ENCODE assay signal across 30 cellular contexts in the genomic region with DNA sequence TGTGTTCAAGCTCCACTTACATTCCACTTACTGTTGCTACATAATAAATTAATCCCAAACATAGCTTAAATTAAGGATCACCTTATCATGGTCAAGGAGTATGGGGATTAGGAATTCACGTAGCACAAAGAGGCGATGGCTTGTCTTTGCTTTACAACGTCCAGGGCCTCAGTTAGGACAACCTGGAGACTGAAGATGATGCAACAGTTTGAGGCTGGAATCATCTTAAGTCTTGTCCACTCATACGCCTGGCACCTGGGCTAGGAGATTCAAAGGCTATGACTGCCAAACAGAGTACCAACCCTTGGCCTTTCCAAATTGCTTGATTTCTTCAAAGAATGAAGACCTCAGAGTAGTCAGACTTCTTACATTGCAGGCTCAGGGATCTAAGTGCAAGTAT.
"Had no signal": no experiment of that assay in that cellular context is flagged by ENCODE, and none has a peak within 500 bp of the region (broad histone marks: within the 10 kb centered on the region; RNA-seq: fewer than 3 reads in every experiment).

No MANE protein-coding gene starts in this region.

- H3K27ac ChIP-seq: left lung, lower lobe of right lung, neural progenitor cell, neutrophil, parathyroid adenoma, right atrium auricular region, skin epidermis, suprapubic skin, thoracic aorta, tibial artery, upper lobe of right lung had no signal

- H3K36me3 Mint-ChIP-seq: naive B cell; natural killer cell; neural progenitor cell; stimulated activated effector memory CD8-positive, alpha-beta T cell treated with anti-CD3 and anti-CD28 coated beads, Interleukin-12 subunit alpha, Interleukin-12 subunit beta, amount 100 ng/mL, for 72 hours had no signal

- H3K4me1 Mint-ChIP-seq: immature natural killer cell; naive B cell; nephron progenitor cell; stimulated activated effector memory CD8-positive, alpha-beta T cell treated with anti-CD3 and anti-CD28 coated beads, Interleukin-12 subunit alpha, Interleukin-12 subunit beta, amount 100 ng/mL, for 72 hours had no signal

- FAIRE-seq: islet of Langerhans, kidney, urothelium cell line had no signal

- H3K4me2 ChIP-seq: neural progenitor cell had no signal

- ATAC-seq: left colon; left lung; lower lobe of right lung; natural killer cell; sciatic nerve; stimulated activated effector memory CD8-positive, alpha-beta T cell treated with anti-CD3 and anti-CD28 coated beads, Interleukin-12 subunit alpha, Interleukin-12 subunit beta, amount 100 ng/mL, for 72 hours; upper lobe of right lung had no signal

- H3K27ac Mint-ChIP-seq: immature natural killer cell; mesothelial cell of epicardium; natural killer cell; nephron progenitor cell; neural progenitor cell; stimulated activated effector memory CD8-positive, alpha-beta T cell treated with anti-CD3 and anti-CD28 coated beads, Interleukin-12 subunit alpha, Interleukin-12 subunit beta, amount 100 ng/mL, for 72 hours; stimulated activated naive CD8-positive, alpha-beta T cell treated with anti-CD3 and anti-CD28 coated beads, Interleukin-15, Interleukin-2, amounts not matched to agents 100 ng/mL and 50 ng/mL, for 24 hours had no signal

- H3K4me3 ChIP-seq: left lung, lower lobe of right lung, neural progenitor cell, right atrium auricular region, skin epidermis, suprapubic skin, thoracic aorta, tibial artery, upper lobe of right lung had no signal

- H3K9me3 Mint-ChIP-seq: immature natural killer cell had no signal

- H2AFZ ChIP-seq: neural progenitor cell, parathyroid adenoma had no signal

- H3K36me3 ChIP-seq: left lung, lower lobe of right lung, neural progenitor cell, neutrophil, right atrium auricular region, suprapubic skin, thoracic aorta, tibial artery, upper lobe of right lung had no signal

- H3K27me3 ChIP-seq: left lung, neural progenitor cell, neutrophil, right atrium auricular region, suprapubic skin, tibial artery, upper lobe of right lung had no signal

- H3K4me1 ChIP-seq: left lung, parathyroid adenoma, upper lobe of right lung had no signal

- H3K9me3 ChIP-seq: lower lobe of right lung, neutrophil, right atrium auricular region, suprapubic skin, thoracic aorta, upper lobe of right lung had no signal

- DNase-seq: hypothalamus; immature natural killer cell; kidney; left colon; left lung; lower lobe of right lung; mammary epithelial cell; mesendoderm; naive B cell; natural killer cell; nephron progenitor cell; occipital lobe; stimulated activated CD4-positive, alpha-beta T cell treated with anti-CD3 and anti-CD28 coated beads, Interleukin-4, amount 100 ng/mL, for 24 hours; stimulated activated naive CD4-positive, alpha-beta T cell; tibial artery; trophoblast cell; upper lobe of right lung had no signal

- H3K9ac ChIP-seq: neural progenitor cell, parathyroid adenoma had no signal

- H3K27me3 Mint-ChIP-seq: naive B cell; stimulated activated naive CD8-positive, alpha-beta T cell treated with anti-CD3 and anti-CD28 coated beads, Interleukin-15, Interleukin-2, amounts not matched to agents 100 ng/mL and 50 ng/mL, for 24 hours had no signal

- H3K4me3 Mint-ChIP-seq: immature natural killer cell; mesothelial cell of epicardium; naive B cell; natural killer cell; nephron progenitor cell; neural progenitor cell; stimulated activated effector memory CD8-positive, alpha-beta T cell treated with anti-CD3 and anti-CD28 coated beads, Interleukin-12 subunit alpha, Interleukin-12 subunit beta, amount 100 ng/mL, for 72 hours; stimulated activated naive CD8-positive, alpha-beta T cell treated with anti-CD3 and anti-CD28 coated beads, Interleukin-15, Interleukin-2, amounts not matched to agents 100 ng/mL and 50 ng/mL, for 24 hours had no signal
